12 cellular contexts compared by ENCODE assay signal in the genomic region with DNA sequence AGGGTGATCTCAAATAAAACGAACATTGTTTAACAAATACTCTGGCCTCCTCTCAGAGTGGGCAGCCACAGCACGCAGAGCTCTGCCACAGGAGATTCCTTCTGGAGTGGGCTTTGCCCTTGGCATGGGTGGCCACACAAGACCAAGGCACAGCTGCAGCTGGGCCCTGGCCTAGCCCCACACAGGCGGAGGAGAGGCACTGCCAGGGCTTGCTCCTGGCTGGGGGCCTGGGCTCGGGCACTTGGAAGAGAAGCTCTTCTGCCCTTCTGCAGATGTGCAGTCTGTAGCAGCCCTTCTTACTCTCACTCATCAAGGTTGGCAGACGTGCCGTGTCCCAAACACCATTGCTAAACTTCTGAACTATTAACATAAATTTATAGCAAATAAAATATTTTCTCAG.
A peak's percentile ranks its signal among the peaks of the same experiment; 100 is the strongest.
DNase-seq lines count a peak whose midpoint lies in the region; ATAC-seq and TF ChIP-seq lines count a peak whose summit lies in the region.
"Had no signal": no experiment of that assay in that cellular context is flagged by ENCODE, and none has a peak within 500 bp of the region (broad histone marks: within the 10 kb centered on the region; RNA-seq: fewer than 3 reads in every experiment).

No MANE protein-coding gene starts in this region.

- intact Hi-C loops in dorsolateral prefrontal cortex (cut with DNase I) (loop anchor here (5.0 kb wide), 2 partner anchors 35 to 115 kb away; no protein-coding TSS in a partner anchor), posterior cingulate gyrus (cut with DNase I) (loop anchor here (10.0 kb wide), 1 partner anchor 112 kb away; no protein-coding TSS in a partner anchor)

- no peak for ATAC-seq in HG03280 (IDR thresholded peaks at IDR 0.05; ENCODE audit: unreplicated experiment)
- ATAC-seq in GM18909 (IDR thresholded peaks at IDR 0.05; ENCODE audit: poor library complexity, unreplicated experiment): no peak

- POLR2A ChIA-PET in AG04450 (lab: Yijun Ruan, JAX): no interaction called here

- H2AFZ ChIP-seq in Karpas-422 (ENCODE audit: low read length): no peak overlapping the region

- no peaks in the 10 kb centered on the region; the same call in 1 of the 2 replicates for H3K9me3 ChIP-seq in AG04450 (ENCODE audit: control insufficient read depth, insufficient read depth, low read length)
- no peaks in the 10 kb centered on the region for H3K9me3 ChIP-seq in Karpas-422 (ENCODE audit: low read length)
- H3K9me3 ChIP-seq: BE2C had no signal

- no peaks in the 10 kb centered on the region for H3K9me2 ChIP-seq in Karpas-422 (replicated peaks; ENCODE audit: insufficient read depth, low read length)

- H3K4me3 ChIP-seq in AG04450 (ENCODE audit: low read depth, low read length) (no peak overlapping the region), Karpas-422 (ENCODE audit: low read length) (no peak overlapping the region), dorsolateral prefrontal cortex (peak overlapping the region in 1 of 59 donors; percentile 5)

- H3K27ac ChIP-seq in AG04450 (ENCODE audit: low read depth, low read length) (peak overlapping the region; percentile 57), Karpas-422 (ENCODE audit: low read length) (peak overlapping the region; percentile 77; the same call in 1 of the 2 replicates), dorsolateral prefrontal cortex (peak overlapping the region; percentile 20 to 93 (median 84))

- H3K9ac ChIP-seq in Karpas-422 (ENCODE audit: low read length): no peak overlapping the region

- DNase-seq in AG04450 (ENCODE audit: low read depth, low spot score): no peak
- DNase-seq in Karpas-422: no peak
- DNase-seq in dorsolateral prefrontal cortex: peak in 9 of 10 donors; percentile 55 to 83 (median 75)
- DNase-seq in posterior cingulate gyrus: peak; percentile 52 to 97 (median 66)
- DNase-seq in NCI-H226: no peak
- no peak for DNase-seq in NCI-H510A treated with DMSO at 0.1 percent for 48 hours (lab: John Stamatoyannopoulos, UW)
- DNase-seq: BE2C; effector memory CD4-positive, alpha-beta T cell; NCI-H1417; NK-92 treated with Interleukin-12 subunit alpha and Interleukin-12 subunit beta, amount 100 ng/mL, for 24 hours had no signal

- no peaks in the 10 kb centered on the region for H3K27me3 ChIP-seq in AG04450 (ENCODE audit: control insufficient read depth, insufficient read depth, low read length)
- H3K27me3 ChIP-seq in Karpas-422 (ENCODE audit: low read length): no peaks in the 10 kb centered on the region
- H3K27me3 ChIP-seq in dorsolateral prefrontal cortex: no peaks in the 10 kb centered on the region
- H3K27me3 ChIP-seq: BE2C had no signal

- H3K79me2 ChIP-seq in Karpas-422 (ENCODE audit: low read length): peaks cover 11% of the 10 kb centered on the region

- no peaks in the 10 kb centered on the region for H4K20me1 ChIP-seq in Karpas-422 (ENCODE audit: insufficient read depth, low read depth, low read length)

- CTCF ChIA-PET in AG04450 (lab: Charles Lee): interaction anchor here (0.9 kb wide), 1 partner anchor 51 kb away, joined by 3 read pairs; no protein-coding TSS in a partner anchor

- TF ChIP-seq CTCF in AG04450 (IDR thresholded peaks at IDR 0.05; ENCODE audit: low read depth, low read length): no peak
- TF ChIP-seq CTCF in dorsolateral prefrontal cortex (IDR thresholded peaks at IDR 0.05 in 54 of 56, conservative IDR thresholded peaks at IDR 0.05 in 2 of 56; ENCODE audit: low read depth in 1 of 56, partially characterized antibody in 56 of 56): peak in 8 of 56 donors; percentile 5 to 21 (median 10)

- peaks cover 52% of the 10 kb centered on the region for H3K4me1 ChIP-seq in Karpas-422 (ENCODE audit: low read length)
- H3K4me1 ChIP-seq: BE2C had no signal

- H3K4me2 ChIP-seq in Karpas-422 (ENCODE audit: low read depth, low read length, poor library complexity, severe bottlenecking): no peak overlapping the region

- H3K36me3 ChIP-seq in Karpas-422 (ENCODE audit: insufficient read depth, low read length): no peaks in the 10 kb centered on the region
- H3K36me3 ChIP-seq: BE2C had no signal

Comparison
In these comparisons a context has a peak if more than half of its experiments do, and no peak if none do; other contexts are left out.
1. DNase-seq: peak in dorsolateral prefrontal cortex (9 of 10) and posterior cingulate gyrus (10 of 10); none in AG04450 (single experiment), Karpas-422 (single experiment), NCI-H226 (single experiment) and NCI-H510A treated with DMSO at 0.1 percent for 48 hours (single experiment).
2. Peak in every context shown above with its lines, with median percentiles within 50 percentile points of each other: H3K27ac ChIP-seq.